ENCODE assay signal across 8 cellular contexts in genomic region chr12:6662602-6662905, GRCh38. TPM values are rescaled to one million over a fixed set of nuclear protein-coding genes. Genes with fewer than 3 reads are reported as not detected.
DNase-seq lines count a peak whose midpoint lies in the region; ATAC-seq and TF ChIP-seq lines count a peak whose summit lies in the region.

No MANE protein-coding gene starts in this region.

- peak overlapping the region; percentile 39 for H3K27ac ChIP-seq in foreskin keratinocyte

- H3K4me1 Mint-ChIP-seq in T-cell (peaks cover 36 to 40% (median 40%) of the 10 kb centered on the region in 3 donors), progenitor cell of endocrine pancreas (ENCODE audit: low read depth) (peaks cover 13% of the 10 kb centered on the region)

- H3K4me1 ChIP-seq in foreskin keratinocyte = peaks cover 8% of the 10 kb centered on the region

- peak overlapping the region; percentile 91 to 93 (median 91) for H3K4me3 Mint-ChIP-seq in T-cell
- H3K4me3 Mint-ChIP-seq in progenitor cell of endocrine pancreas (ENCODE audit: low read depth) = peak overlapping the region; percentile 91

- H3K27ac Mint-ChIP-seq in T-cell (peak overlapping the region; percentile 93 to 98), progenitor cell of endocrine pancreas (peak overlapping the region; percentile 98)

- H3K27me3 Mint-ChIP-seq in T-cell (no peaks in the 10 kb centered on the region), progenitor cell of endocrine pancreas (no peaks in the 10 kb centered on the region)

- peaks cover 14% of the 10 kb centered on the region for H3K36me3 Mint-ChIP-seq in T-cell
- peaks cover 14% of the 10 kb centered on the region for H3K36me3 Mint-ChIP-seq in progenitor cell of endocrine pancreas (ENCODE audit: insufficient read depth)

- H3K27me3 ChIP-seq in foreskin keratinocyte = no peaks in the 10 kb centered on the region

- ATAC-seq in GM21619 (IDR thresholded peaks at IDR 0.05; ENCODE audit: unreplicated experiment) (peak; percentile 14), T-cell (replicated peaks in 1 of 4) (peak; percentile 56 to 59 (median 58)), foreskin keratinocyte (peak; percentile 49), HG02610 (IDR thresholded peaks at IDR 0.05; ENCODE audit: unreplicated experiment) (no peak), HG02623 (IDR thresholded peaks at IDR 0.05; ENCODE audit: unreplicated experiment) (no peak)

- DNase-seq in AG08396 (ENCODE audit: low spot score) (peak; percentile 67), T-cell (no peak), foreskin keratinocyte (no peak), progenitor cell of endocrine pancreas (ENCODE audit: low spot score, unreplicated experiment) (no peak), putamen (ENCODE audit: low spot score) (no peak)

- POLR2A ChIA-PET in T-cell (lab: Charles Lee) = no interaction called here

- H3K9me3 Mint-ChIP-seq in T-cell (peaks cover 0 to 2% (median 0%) of the 10 kb centered on the region in 3 donors), progenitor cell of endocrine pancreas (ENCODE audit: low read depth) (no peaks in the 10 kb centered on the region)

- no peak for TF ChIP-seq CTCF in foreskin keratinocyte (conservative IDR thresholded peaks at IDR 0.05)
- TF ChIP-seq CTCF in progenitor cell of endocrine pancreas (IDR thresholded peaks at IDR 0.05; ENCODE audit: unreplicated experiment) = no peak

- CTCF ChIA-PET in T-cell (lab: Charles Lee) = interaction anchor here in 1 of 2 donors (0.6 kb wide), 1 partner anchor 35 kb away, joined by 4 read pairs; no protein-coding TSS in a partner anchor

RNA-seq across cellular contexts. Expression of gene ING4, which starts 0.4 kb away (rescaled TPM):
- total RNA-seq in T-cell = 10 to 100 TPM; 34.0 to 71.3 (median 64.5) TPM
- 9.9 and 16.2 TPM in 2 replicates for total RNA-seq in foreskin keratinocyte
- polyA plus RNA-seq in foreskin keratinocyte = 13.7 and 20.2 TPM in 2 replicates
- 105 and 110 TPM in 2 replicates for total RNA-seq in progenitor cell of endocrine pancreas

RNA-seq across cellular contexts. Expression of gene ACRBP, which starts 15.3 kb away (rescaled TPM):
- total RNA-seq in T-cell (10 to 100 TPM in 1 of 5 donors, 1 to 10 TPM in 4; 2.4 to 11.1 (median 6.5) TPM), foreskin keratinocyte (0.07 TPM in 1 of 2 replicates, not detected in the other), progenitor cell of endocrine pancreas (5.0 and 5.6 TPM in 2 replicates)
- polyA plus RNA-seq in foreskin keratinocyte = 0.09 and 0.11 TPM in 2 replicates

RNA-seq across cellular contexts. Expression of gene ZNF384, which starts 26.6 kb away (rescaled TPM):
- total RNA-seq in T-cell = 10 to 100 TPM; 68.6 to 82.9 (median 79.4) TPM
- total RNA-seq in foreskin keratinocyte = 28.0 and 30.4 TPM in 2 replicates
- polyA plus RNA-seq in foreskin keratinocyte = 19.3 and 22.0 TPM in 2 replicates
- total RNA-seq in progenitor cell of endocrine pancreas = 159 and 164 TPM in 2 replicates

RNA-seq across cellular contexts. Expression of gene LPAR5, which starts 26.8 kb away (rescaled TPM):
- total RNA-seq in T-cell = 10 to 100 TPM in 4 of 5 donors, 1 to 10 TPM in 1; 5.8 to 16.0 (median 14.9) TPM
- total RNA-seq in foreskin keratinocyte = 9.8 and 13.4 TPM in 2 replicates
- 12.8 and 14.4 TPM in 2 replicates for polyA plus RNA-seq in foreskin keratinocyte
- total RNA-seq in progenitor cell of endocrine pancreas = 0.27 TPM in 1 of 2 replicates, not detected in the other

RNA-seq across cellular contexts. Expression of gene PIANP, which starts 38.1 kb away (rescaled TPM):
- total RNA-seq in T-cell (1 to 10 TPM in 3 of 5 donors, under 1 TPM in 1, not detected in 1; 0.88 to 2.5 (median 2.4) TPM), foreskin keratinocyte (0.04 TPM in 1 of 2 replicates, not detected in the other), progenitor cell of endocrine pancreas (2.0 and 2.4 TPM in 2 replicates)
- polyA plus RNA-seq in foreskin keratinocyte = 0.20 and 0.38 TPM in 2 replicates

Comparison
In these comparisons a context has a peak if more than half of its experiments do, and no peak if none do; other contexts are left out.
1. ATAC-seq: peak in GM21619 (single experiment), T-cell (4 of 4) and foreskin keratinocyte (single experiment); none in HG02610 (single experiment) and HG02623 (single experiment).